In genomic region chr17:19303367-19303776, GRCh38 we compare ENCODE assay signal across 16 cellular contexts. TPM values are rescaled to one million over a fixed set of nuclear protein-coding genes. Genes with fewer than 3 reads are reported as not detected.
A peak's percentile ranks its signal among the peaks of the same experiment; 100 is the strongest.
DNase-seq lines count a peak whose midpoint lies in the region; ATAC-seq, FAIRE-seq and TF ChIP-seq lines count a peak whose summit lies in the region.
"Had no signal": no experiment of that assay in that cellular context is flagged by ENCODE, and none has a peak within 500 bp of the region (broad histone marks: within the 10 kb centered on the region; RNA-seq: fewer than 3 reads in every experiment).

No MANE protein-coding gene starts in this region.

- RAD21 ChIA-PET in GM12878 (lab: Charles Lee; ENCODE audit: unreplicated experiment) = no interaction called here

- H2BK12ac ChIP-seq in mesenchymal stem cell (ENCODE audit: low read length in 2 of 2) = peak overlapping the region in 1 of 2 experiments; percentile 0

- H3K23ac ChIP-seq in IMR-90 (ENCODE audit: low read depth, low read length) = no peak overlapping the region
- H3K23ac ChIP-seq in mesenchymal stem cell (ENCODE audit: low read length in 2 of 2) = no peak overlapping the region

- dilution Hi-C loops in IMR-90 (cut with HindIII; ENCODE audit: low sequenced_read_pairs, unreplicated experiment) = no loop called here

- H3K27me3 ChIP-seq in IMR-90 (ENCODE audit: control insufficient read depth, insufficient read depth, low read length) (no peaks in the 10 kb centered on the region), GM12878 (replicated peaks in 1 of 2; ENCODE audit: control insufficient read depth in 2 of 2, insufficient read depth in 2 of 2, low read length in 1 of 2) (no peaks in the 10 kb centered on the region), mesenchymal stem cell (ENCODE audit: control insufficient read depth in 1 of 2, insufficient read depth in 1 of 2, low read length in 2 of 2) (no peaks in the 10 kb centered on the region), tibial nerve (no peaks in the 10 kb centered on the region)
- H3K27me3 ChIP-seq: ovary had no signal

- H3K18ac ChIP-seq in IMR-90 (ENCODE audit: low read depth, low read length) (no peak overlapping the region), mesenchymal stem cell (ENCODE audit: low read depth in 1 of 2, low read length in 2 of 2) (no peak overlapping the region)

- ATAC-seq in IMR-90 (ENCODE audit: low read depth) (no peak), GM12878 (peak; percentile 36), mucosa of descending colon (no peak), HG03139 (IDR thresholded peaks at IDR 0.05; ENCODE audit: unreplicated experiment) (no peak)
- ATAC-seq: stimulated activated naive CD8-positive, alpha-beta T cell treated with anti-CD3 and anti-CD28 coated beads, Interleukin-15, amount 100 ng/mL, for 72 hours had no signal

- H3K4ac ChIP-seq in IMR-90 (ENCODE audit: low read depth, low read length) (peak overlapping the region; percentile 35), mesenchymal stem cell (ENCODE audit: low read depth in 1 of 2, low read length in 2 of 2) (no peak overlapping the region)

- H3K79me1 ChIP-seq in IMR-90 (ENCODE audit: low read depth in 1 of 2, low read length in 2 of 2) (peaks cover 26 to 90% of the 10 kb centered on the region in 2 experiments), mesenchymal stem cell (replicated peaks; ENCODE audit: low read length, poor library complexity, severe bottlenecking) (peaks cover 37% of the 10 kb centered on the region)

- H3K9me3 ChIP-seq in IMR-90 (ENCODE audit: control insufficient read depth, insufficient read depth, low read length) (no peaks in the 10 kb centered on the region), GM12878 (replicated peaks; ENCODE audit: control insufficient read depth, insufficient read depth, low read length) (no peaks in the 10 kb centered on the region), mesenchymal stem cell (ENCODE audit: control insufficient read depth, low read length) (no peaks in the 10 kb centered on the region), tibial nerve (no peaks in the 10 kb centered on the region), mucosa of descending colon (no peaks in the 10 kb centered on the region)
- H3K9me3 ChIP-seq: ovary had no signal

- no peak overlapping the region for H3K27ac ChIP-seq in IMR-90 (ENCODE audit: insufficient read depth, low read length)
- H3K27ac ChIP-seq in GM12878 (ENCODE audit: control insufficient read depth, insufficient read depth) = no peak overlapping the region
- H3K27ac ChIP-seq in mesenchymal stem cell (ENCODE audit: low read length, poor library complexity, severe bottlenecking) = no peak overlapping the region
- peak overlapping the region in 3 of 4 donors; percentile 5 to 76 (median 40) for H3K27ac ChIP-seq in tibial nerve
- H3K27ac ChIP-seq: ovary, WERI-Rb-1 had no signal

- TF ChIP-seq CTCF in IMR-90 (conservative IDR thresholded peaks at IDR 0.05; ENCODE audit: low read depth, low read length) = no peak
- TF ChIP-seq CTCF in GM12878 (IDR thresholded peaks at IDR 0.05 in 2 of 3, conservative IDR thresholded peaks at IDR 0.05 in 1 of 3; ENCODE audit: control insufficient read depth in 2 of 3, extremely low read depth in 1 of 3, insufficient read depth in 1 of 3, low read depth in 3 of 3, low read length in 3 of 3) = no peak
- no peak for TF ChIP-seq CTCF in tibial nerve (IDR thresholded peaks at IDR 0.05)
- no peak for TF ChIP-seq CTCF in mucosa of descending colon (IDR thresholded peaks at IDR 0.05)

- TF ChIP-seq RAD21 in IMR-90 (IDR thresholded peaks at IDR 0.05; ENCODE audit: low read length) (no peak), GM12878 (IDR thresholded peaks at IDR 0.05; ENCODE audit: insufficient read depth, low read depth, low read length) (no peak)

- WGBS in IMR-90 (ENCODE audit: extremely low coverage in 2 of 2, insufficient read length in 1 of 2), 2 experiments = 92% methylated on average over 3 of the region's 9 CpGs; no CpG with 5 or more reads in 1 of the 2 experiments
- WGBS in GM12878 (ENCODE audit: insufficient coverage, insufficient replicate concordance, low lambda C conversion rate, missing lambda C conversion rate) = 58% methylated on average over 9 of the region's 9 CpGs
- 90% methylated on average over 7 of the region's 9 CpGs for WGBS in mesenchymal stem cell
- 64 to 71% methylated on average over 9 of the region's 9 CpGs for WGBS in tibial nerve, 2 donors

- FAIRE-seq in GM12878 (lab: Jason Lieb, UNC) = no peak

- BruUV-seq in IMR-90 (replicated peaks; lab: Mats Ljungman, UMichigan) (no TSS peak), GM12878 (replicated peaks; lab: Mats Ljungman, UMichigan) (no TSS peak)

- no peak for TF ChIP-seq EP300 in GM12878 (IDR thresholded peaks at IDR 0.05; ENCODE audit: borderline replicate concordance in 1 of 2, control insufficient read depth in 1 of 2, low read depth in 2 of 2, low read length in 2 of 2)
- TF ChIP-seq EP300 in tibial nerve (IDR thresholded peaks at IDR 0.05) = no peak

- H4K5ac ChIP-seq in IMR-90 (ENCODE audit: low read depth, low read length) = no peak overlapping the region

- H3K14ac ChIP-seq in IMR-90 (replicated peaks; ENCODE audit: low read depth, low read length) (no peak overlapping the region), mesenchymal stem cell (ENCODE audit: low read length in 2 of 2) (no peak overlapping the region)

- H2AK5ac ChIP-seq in IMR-90 (ENCODE audit: low read depth, low read length) (no peak overlapping the region), mesenchymal stem cell (ENCODE audit: low read length, severe bottlenecking) (no peak overlapping the region)

- CTCF ChIA-PET in IMR-90 (lab: Yijun Ruan, JAX) = no interaction called here
- CTCF ChIA-PET in GM12878 (lab: Yijun Ruan, JAX) = no interaction called here

- H3K4me1 ChIP-seq in IMR-90 (ENCODE audit: control insufficient read depth, insufficient read depth, low read length) = peaks cover 6% of the 10 kb centered on the region
- H3K4me1 ChIP-seq in GM12878 (ENCODE audit: control insufficient read depth, insufficient read depth, low read length) = peaks cover 42% of the 10 kb centered on the region
- peaks cover 17% of the 10 kb centered on the region for H3K4me1 ChIP-seq in mesenchymal stem cell (ENCODE audit: control insufficient read depth, insufficient read depth, low read depth, low read length)
- H3K4me1 ChIP-seq in tibial nerve = peaks cover 0 to 96% (median 64%) of the 10 kb centered on the region in 4 donors
- H3K4me1 ChIP-seq in mucosa of descending colon (ENCODE audit: low read depth) = peaks cover 44% of the 10 kb centered on the region

- H3K79me2 ChIP-seq in GM12878 (ENCODE audit: control insufficient read depth, insufficient read depth, low read length) = no peaks in the 10 kb centered on the region

- H4K8ac ChIP-seq in IMR-90 (ENCODE audit: low read depth in 2 of 2, low read length in 2 of 2) (peak overlapping the region in 1 of 2 experiments; percentile 24; a peak in 1 of 4 replicates), mesenchymal stem cell (ENCODE audit: low read length) (peak overlapping the region; percentile 8)

- no peak for TF ChIP-seq POLR2A in IMR-90 (IDR thresholded peaks at IDR 0.05; ENCODE audit: low read depth, low read length)
- no peak for TF ChIP-seq POLR2A in GM12878 (IDR thresholded peaks at IDR 0.05; ENCODE audit: low read depth, low read length)
- no peak for TF ChIP-seq POLR2A in tibial nerve (IDR thresholded peaks at IDR 0.05)

- SMC1A ChIA-PET in GM12878 (lab: Charles Lee; ENCODE audit: uncharacterized antibody, unreplicated experiment) = no interaction called here

- H3K4me3 ChIP-seq in IMR-90 (ENCODE audit: insufficient read depth, low read depth, low read length) (no peak overlapping the region), GM12878 (no peak overlapping the region), mesenchymal stem cell (ENCODE audit: insufficient read depth in 1 of 2, low read depth in 1 of 2, low read length in 2 of 2) (no peak overlapping the region), tibial nerve (no peak overlapping the region), mucosa of descending colon (no peak overlapping the region)
- H3K4me3 ChIP-seq: ovary had no signal

- peaks cover 15% of the 10 kb centered on the region; the same call in 1 of the 2 replicates for H3K36me3 ChIP-seq in IMR-90 (ENCODE audit: control insufficient read depth, insufficient read depth, low read length)
- no peaks in the 10 kb centered on the region for H3K36me3 ChIP-seq in GM12878 (ENCODE audit: control insufficient read depth in 2 of 2, insufficient read depth in 2 of 2, low read length in 1 of 2)
- H3K36me3 ChIP-seq in mesenchymal stem cell (ENCODE audit: control insufficient read depth in 1 of 2, insufficient read depth in 2 of 2, low read depth in 1 of 2, low read length in 2 of 2) = peaks cover 27 to 37% of the 10 kb centered on the region in 2 experiments
- H3K36me3 ChIP-seq in tibial nerve = no peaks in the 10 kb centered on the region
- no peaks in the 10 kb centered on the region for H3K36me3 ChIP-seq in mucosa of descending colon (ENCODE audit: low read depth)
- H3K36me3 ChIP-seq: ovary, WERI-Rb-1 had no signal

- no peak overlapping the region for H2BK120ac ChIP-seq in IMR-90 (ENCODE audit: low read depth, low read length)
- H2BK120ac ChIP-seq in mesenchymal stem cell (ENCODE audit: low read depth, low read length) = no peak overlapping the region

- DNase-seq in IMR-90 = no peak
- DNase-seq in GM12878 (ENCODE audit: low read depth, low spot score) = no peak
- no peak for DNase-seq in mesenchymal stem cell
- no peak for DNase-seq in tibial nerve (ENCODE audit: low spot score in 2 of 2)
- DNase-seq in mucosa of descending colon = no peak
- no peak for DNase-seq in KG1 (lab: John Stamatoyannopoulos, UW)
- DNase-seq: activated CD8-positive, alpha-beta memory T cell treated with anti-CD3 and anti-CD28 coated beads, Interleukin-2, amount 50 U/mL, for 4 hours; activated naive CD8-positive, alpha-beta T cell treated with anti-CD3 and anti-CD28 coated beads, Interleukin-2, amount 10 ng/mL, durations not matched to agents 7 days and 5 days; kidney glomerular epithelial cell; NCI-H1417 treated with DMSO at 0.1 percent for 48 hours; NCI-H774; ovary; stimulated activated CD4-positive, alpha-beta T cell treated with anti-CD3 and anti-CD28 coated beads, Interleukin-4, amount 100 ng/mL, for 24 hours; stimulated activated naive CD8-positive, alpha-beta T cell treated with anti-CD3 and anti-CD28 coated beads, Interleukin-15, amount 100 ng/mL, for 72 hours; WERI-Rb-1 had no signal

- H3K9ac ChIP-seq in IMR-90 (ENCODE audit: low read depth, low read length) (no peak overlapping the region), GM12878 (ENCODE audit: control insufficient read depth, insufficient read depth, low read length) (no peak overlapping the region), mesenchymal stem cell (ENCODE audit: low read length) (no peak overlapping the region)

- POLR2A ChIA-PET in IMR-90 (lab: Charles Lee; ENCODE audit: unreplicated experiment) = no interaction called here
- POLR2A ChIA-PET in GM12878 (lab: Charles Lee) = no interaction called here

- intact Hi-C loops in IMR-90 (cut with micrococcal nuclease) (no loop called here), GM12878 (cut with micrococcal nuclease; ENCODE audit: unreplicated experiment) (no loop called here), mucosa of descending colon (cut with DNase I, micrococcal nuclease) (no loop called here)

- no peak overlapping the region for H3K4me2 ChIP-seq in IMR-90 (ENCODE audit: low read depth, low read length)
- peak overlapping the region; percentile 5; the same call in 1 of the 2 replicates for H3K4me2 ChIP-seq in GM12878 (ENCODE audit: control insufficient read depth, insufficient read depth)
- no peak overlapping the region for H3K4me2 ChIP-seq in mesenchymal stem cell (ENCODE audit: low read length, poor library complexity, severe bottlenecking)

- no peak overlapping the region for H2BK15ac ChIP-seq in IMR-90 (ENCODE audit: low read depth, low read length)
- no peak overlapping the region for H2BK15ac ChIP-seq in mesenchymal stem cell (ENCODE audit: low read depth, poor library complexity, severe bottlenecking)

- no peak overlapping the region for H4K91ac ChIP-seq in IMR-90 (ENCODE audit: insufficient read depth, low read depth, low read length)
- no peak overlapping the region for H4K91ac ChIP-seq in mesenchymal stem cell (ENCODE audit: low read length)

- in situ Hi-C loops in IMR-90 (cut with MboI; ENCODE audit: low sequenced_read_pairs) = no loop called here
- in situ Hi-C loops in GM12878 (cut with MboI) = no loop called here

- H4K20me1 ChIP-seq in IMR-90 (ENCODE audit: insufficient read depth, low read length) = peaks cover 34% of the 10 kb centered on the region
- H4K20me1 ChIP-seq in GM12878 (ENCODE audit: control insufficient read depth, insufficient read depth) = peaks cover 3% of the 10 kb centered on the region; the same call in 1 of the 2 replicates

- H2AFZ ChIP-seq in IMR-90 (replicated peaks; ENCODE audit: low read length, poor library complexity) = no peak overlapping the region
- H2AFZ ChIP-seq in GM12878 (ENCODE audit: control insufficient read depth, low read depth, low read length) = no peak overlapping the region
- no peak overlapping the region for H2AFZ ChIP-seq in mesenchymal stem cell (ENCODE audit: low read depth, low read length)

- no peak overlapping the region for H3K56ac ChIP-seq in IMR-90 (ENCODE audit: extremely low read depth, insufficient read depth, low read length)

- no peak overlapping the region for H2BK20ac ChIP-seq in IMR-90 (ENCODE audit: low read depth, low read length)

- H2BK5ac ChIP-seq in IMR-90 (ENCODE audit: low read depth, low read length, poor library complexity, severe bottlenecking) (peak overlapping the region; percentile 28), mesenchymal stem cell (ENCODE audit: low read depth, low read length, poor library complexity, severe bottlenecking) (no peak overlapping the region)

- H2AK9ac ChIP-seq in IMR-90 (replicated peaks; ENCODE audit: low read depth, low read length, poor library complexity) = no peak overlapping the region

- peaks cover 36% of the 10 kb centered on the region for H3K9me1 ChIP-seq in IMR-90 (ENCODE audit: insufficient read depth, low read length)

RNA-seq across cellular contexts. Expression of gene B9D1, which starts 59.2 kb away (rescaled TPM):
- 23.3 and 42.5 TPM in 2 replicates for total RNA-seq in IMR-90 (2012; rRNA removed)
- 43.8 and 54.9 TPM in 2 replicates for polyA plus RNA-seq in IMR-90 (2012; rRNA removed)
- 53.7 and 71.4 TPM in 2 replicates for polyA plus RNA-seq in IMR-90 (2012; cell fraction: cytosol; rRNA removed)
- 30.7 and 46.9 TPM in 2 replicates for polyA plus RNA-seq in IMR-90 (2012; cell fraction: nucleus; rRNA removed; ENCODE audit: low replicate concordance)
- total RNA-seq in GM12878 (2013; cell fraction: nucleolus; rRNA removed) = 11.3 and 12.0 TPM in 2 replicates
- 8.3 and 9.4 TPM in 2 replicates for total RNA-seq in GM12878 (2014; rRNA removed)
- total RNA-seq in GM12878 (2014; rRNA removed; fragmentation: Illumina TruSeq; extraction: Trizol) = 4.5 and 5.9 TPM in 2 replicates
- 8.1 and 9.5 TPM in 2 replicates for total RNA-seq in GM12878 (2021)
- 12.7 TPM for polyA plus RNA-seq in GM12878 (2011; ENCODE audit: low read depth)
- 5.0 and 10.4 TPM in 2 replicates for polyA plus RNA-seq in GM12878 (2011; rRNA removed)
- polyA plus RNA-seq in GM12878 (2011; cell fraction: cytosol; rRNA removed) = 15.0 TPM in 2 replicates
- polyA plus RNA-seq in GM12878 (2011; cell fraction: nucleus; rRNA removed) = 14.0 and 16.5 TPM in 2 replicates
- 8.7 and 8.9 TPM in 2 replicates for polyA plus RNA-seq in GM12878 (2012)
- 4.9 and 8.7 TPM in 2 replicates for polyA plus RNA-seq in GM12878 (2014; fragmentation: Illumina TruSeq; extraction: Trizol)
- polyA plus RNA-seq in GM12878 (2014; fragmentation: Nextera tagmentation; extraction: Ambion mirVana) = 10 to 100 TPM in 1 of 2 experiments, 1 to 10 TPM in 1; 8.2 to 10.2 TPM
- 11.8 and 14.9 TPM in 2 replicates for polyA plus RNA-seq in GM12878 (2014; rRNA removed)
- 10 to 100 TPM; 16.4 to 18.3 TPM for polyA plus RNA-seq in GM12878 (2016; fragmentation: Nextera tagmentation; extraction: Ambion mirVana)
- 6.3 and 9.0 TPM in 2 replicates for polyA minus RNA-seq in GM12878 (2011; rRNA and poly(A)+ RNA removed)
- 1.5 and 3.7 TPM in 2 replicates for polyA minus RNA-seq in GM12878 (2011; cell fraction: cytosol; rRNA and poly(A)+ RNA removed)
- 2.9 and 5.4 TPM in 2 replicates for polyA minus RNA-seq in GM12878 (2011; cell fraction: nucleus; rRNA and poly(A)+ RNA removed)
- 30.2 TPM for polyA plus RNA-seq in mesenchymal stem cell (2013, experiment 1 of 2)
- 30.8 TPM for polyA plus RNA-seq in mesenchymal stem cell (2013, experiment 2 of 2)
- 10 to 100 TPM; 21.6 to 65.4 (median 43.4) TPM for total RNA-seq in tibial nerve
- total RNA-seq in mucosa of descending colon = 10 to 100 TPM in 2 of 3 donors, 1 to 10 TPM in 1; 5.1 to 11.8 (median 10.7) TPM

Comparison
In these comparisons a context has a peak if more than half of its experiments do, and no peak if none do; other contexts are left out.
1. H3K27ac ChIP-seq: peak in tibial nerve (3 of 4); none in IMR-90 (single experiment), GM12878 (single experiment) and mesenchymal stem cell (single experiment).